Comparison of ENCODE assay signal across 21 cellular contexts in the genomic region with DNA sequence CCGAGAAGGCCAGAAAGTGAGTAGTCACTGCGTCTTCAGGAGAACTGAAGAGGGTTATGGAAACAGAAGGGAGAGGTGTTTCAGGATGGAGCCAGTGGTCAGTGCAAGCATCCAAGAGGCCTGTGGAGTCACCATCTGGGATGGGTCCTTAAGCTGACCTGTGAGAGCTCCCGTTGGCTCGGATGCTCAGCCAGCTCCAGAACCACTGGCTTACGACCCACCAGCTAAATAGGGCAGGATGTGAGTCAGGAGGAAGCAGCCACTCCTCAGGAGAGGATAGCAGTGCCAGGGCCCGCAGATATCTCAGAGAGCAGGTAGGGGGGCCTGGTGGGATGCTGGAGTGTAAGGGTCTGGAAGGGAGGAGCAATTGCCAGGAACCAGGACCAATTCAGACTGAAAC.
DNase-seq lines count a peak whose midpoint lies in the region; ATAC-seq, FAIRE-seq and TF ChIP-seq lines count a peak whose summit lies in the region.
"Had no signal": no experiment of that assay in that cellular context is flagged by ENCODE, and none has a peak within 500 bp of the region (broad histone marks: within the 10 kb centered on the region; RNA-seq: fewer than 3 reads in every experiment).

No MANE protein-coding gene starts in this region.

- H3K4me2 ChIP-seq in IMR-90 (ENCODE audit: low read depth, low read length) (no peak overlapping the region), astrocyte (ENCODE audit: low read length) (peak overlapping the region; percentile 15)
- H3K4me2 ChIP-seq: BLaER1, GM23338 had no signal

- no peak overlapping the region for H3K23ac ChIP-seq in IMR-90 (ENCODE audit: low read depth, low read length)

- no peak overlapping the region for H2BK20ac ChIP-seq in IMR-90 (ENCODE audit: low read depth, low read length)

- no peak overlapping the region for H3K4ac ChIP-seq in IMR-90 (ENCODE audit: low read depth, low read length)

- H4K5ac ChIP-seq in IMR-90 (ENCODE audit: low read depth, low read length) = no peak overlapping the region

- POLR2A ChIA-PET in IMR-90 (lab: Charles Lee; ENCODE audit: unreplicated experiment) = no interaction called here

- H3K79me2 ChIP-seq in astrocyte (ENCODE audit: insufficient read depth, low read length) = no peaks in the 10 kb centered on the region

- H3K9me3 Mint-ChIP-seq in astrocyte (ENCODE audit: unreplicated experiment) = no peaks in the 10 kb centered on the region
- H3K9me3 Mint-ChIP-seq: GM23338 had no signal

- H3K27ac ChIP-seq in IMR-90 (ENCODE audit: insufficient read depth, low read length) = no peak overlapping the region
- no peak overlapping the region for H3K27ac ChIP-seq in astrocyte (ENCODE audit: low read depth, low read length)
- no peak overlapping the region for H3K27ac ChIP-seq in kidney (ENCODE audit: low read depth in 2 of 2, low read length in 2 of 2)
- H3K27ac ChIP-seq in foreskin keratinocyte = no peak overlapping the region
- H3K27ac ChIP-seq in substantia nigra (ENCODE audit: low read depth, low read length, poor library complexity, severe bottlenecking) = no peak overlapping the region
- H3K27ac ChIP-seq: BLaER1, HL-60 had no signal

- H2AFZ ChIP-seq in IMR-90 (replicated peaks; ENCODE audit: low read length, poor library complexity) = no peak overlapping the region
- H2AFZ ChIP-seq in astrocyte (ENCODE audit: low read depth, low read length) = no peak overlapping the region
- H2AFZ ChIP-seq: GM23338 had no signal

- WGBS in IMR-90 (ENCODE audit: extremely low coverage in 2 of 2, insufficient read length in 1 of 2), 2 experiments = 100% methylated on average over 1 of the region's 6 CpGs; no CpG with 5 or more reads in 1 of the 2 experiments

- H3K36me3 ChIP-seq in IMR-90 (ENCODE audit: control insufficient read depth, insufficient read depth, low read length) (peaks cover 38% of the 10 kb centered on the region), astrocyte (ENCODE audit: insufficient read depth, low read length) (peaks cover 5% of the 10 kb centered on the region), kidney (ENCODE audit: control insufficient read depth in 1 of 2, insufficient read depth in 2 of 2, low read length in 2 of 2) (peaks cover 0 to 5% of the 10 kb centered on the region in 2 donors)
- H3K36me3 ChIP-seq: BLaER1 had no signal

- no peak overlapping the region for H4K8ac ChIP-seq in IMR-90 (ENCODE audit: low read depth in 2 of 2, low read length in 2 of 2)

- no peak overlapping the region for H2BK5ac ChIP-seq in IMR-90 (ENCODE audit: low read depth, low read length, poor library complexity, severe bottlenecking)

- intact Hi-C loops in IMR-90 (cut with micrococcal nuclease) = no loop called here
- intact Hi-C loops in kidney (cut with DNase I) = no loop called here

- H3K4me1 ChIP-seq in IMR-90 (ENCODE audit: control insufficient read depth, insufficient read depth, low read length) (no peaks in the 10 kb centered on the region), astrocyte (ENCODE audit: insufficient read depth, low read length) (peaks cover 10% of the 10 kb centered on the region), kidney (ENCODE audit: control insufficient read depth in 1 of 2, insufficient read depth in 1 of 2, low read depth in 1 of 2, low read length in 2 of 2) (no peaks in the 10 kb centered on the region), foreskin keratinocyte (no peaks in the 10 kb centered on the region)
- H3K4me1 ChIP-seq: BLaER1 had no signal

- BruUV-seq in IMR-90 (replicated peaks; lab: Mats Ljungman, UMichigan) = no TSS peak

- dilution Hi-C loops in IMR-90 (cut with HindIII; ENCODE audit: low sequenced_read_pairs, unreplicated experiment) = no loop called here

- no peaks in the 10 kb centered on the region for H3K27me3 Mint-ChIP-seq in astrocyte (ENCODE audit: low read depth, unreplicated experiment)

- no peak overlapping the region for H2BK120ac ChIP-seq in IMR-90 (ENCODE audit: low read depth, low read length)

- no peak overlapping the region for H3K4me3 Mint-ChIP-seq in astrocyte (ENCODE audit: unreplicated experiment)
- H3K4me3 Mint-ChIP-seq: GM23338 had no signal

- H3K4me3 ChIP-seq in IMR-90 (ENCODE audit: insufficient read depth, low read depth, low read length) = no peak overlapping the region
- H3K4me3 ChIP-seq in astrocyte (ENCODE audit: insufficient read depth, low read depth, low read length) = no peak overlapping the region
- H3K4me3 ChIP-seq in kidney (ENCODE audit: low read length in 2 of 2) = no peak overlapping the region
- H3K4me3 ChIP-seq: BLaER1, GM23338, K562 had no signal

- H3K9me3 ChIP-seq in IMR-90 (ENCODE audit: control insufficient read depth, insufficient read depth, low read length) (no peaks in the 10 kb centered on the region), astrocyte (ENCODE audit: insufficient read depth, low read depth, low read length) (no peaks in the 10 kb centered on the region), kidney (ENCODE audit: control insufficient read depth in 1 of 2, low read length in 2 of 2) (no peaks in the 10 kb centered on the region)
- H3K9me3 ChIP-seq: BLaER1 had no signal

- TF ChIP-seq CTCF in IMR-90 (conservative IDR thresholded peaks at IDR 0.05; ENCODE audit: low read depth, low read length) (no peak), astrocyte (IDR thresholded peaks at IDR 0.05; ENCODE audit: insufficient read depth, low read depth, low read length) (no peak), kidney (IDR thresholded peaks at IDR 0.05; ENCODE audit: borderline replicate concordance, extremely low read depth, insufficient read depth) (no peak), foreskin keratinocyte (conservative IDR thresholded peaks at IDR 0.05) (no peak)

- no peak overlapping the region for H2AK9ac ChIP-seq in IMR-90 (replicated peaks; ENCODE audit: low read depth, low read length, poor library complexity)

- TF ChIP-seq POLR2A in IMR-90 (IDR thresholded peaks at IDR 0.05; ENCODE audit: low read depth, low read length) = no peak

- H3K9me1 ChIP-seq in IMR-90 (ENCODE audit: insufficient read depth, low read length) = peaks cover 16% of the 10 kb centered on the region

- H3K79me1 ChIP-seq in IMR-90 (ENCODE audit: low read depth in 1 of 2, low read length in 2 of 2) = peaks cover 0 to 7% of the 10 kb centered on the region in 2 experiments; a peak in 1 of 4 replicates

- in situ Hi-C loops in IMR-90 (cut with MboI; ENCODE audit: low sequenced_read_pairs) = no loop called here

- CTCF ChIA-PET in IMR-90 (lab: Yijun Ruan, JAX) = no interaction called here

- H3K27me3 ChIP-seq in IMR-90 (ENCODE audit: control insufficient read depth, insufficient read depth, low read length) = no peaks in the 10 kb centered on the region
- no peaks in the 10 kb centered on the region for H3K27me3 ChIP-seq in astrocyte (ENCODE audit: insufficient read depth, low read length)
- no peaks in the 10 kb centered on the region for H3K27me3 ChIP-seq in foreskin keratinocyte
- H3K27me3 ChIP-seq: BLaER1 had no signal

- peaks cover 32% of the 10 kb centered on the region for H3K36me3 Mint-ChIP-seq in astrocyte (ENCODE audit: low read depth, unreplicated experiment)

- 0 out of 2 replicates have a peak overlapping the region, but pooled peaks have one; percentile 15 for H3K14ac ChIP-seq in IMR-90 (replicated peaks; ENCODE audit: low read depth, low read length)

- H3K18ac ChIP-seq in IMR-90 (ENCODE audit: low read depth, low read length) = no peak overlapping the region

- H4K91ac ChIP-seq in IMR-90 (ENCODE audit: insufficient read depth, low read depth, low read length) = no peak overlapping the region

- peak; percentile 69 for DNase-seq in A172 (ENCODE audit: low spot score)
- no peak for DNase-seq in IMR-90
- no peak for DNase-seq in astrocyte (ENCODE audit: low read depth)
- peak; percentile 32 for DNase-seq in kidney
- DNase-seq in foreskin keratinocyte = no peak
- DNase-seq in substantia nigra (lab: John Stamatoyannopoulos, UW) = no peak
- no peak for DNase-seq in NCI-H2227 treated with DMSO at 0.1 percent for 48 hours (lab: John Stamatoyannopoulos, UW)
- DNase-seq: 8988T, DMS79 treated with DMSO at 0.1 percent for 48 hours, GF-D8, NCI-H1436, NCI-H2029, NCI-H2171, NCI-H748 treated with DMSO at 0.1 percent for 48 hours had no signal

- no peak overlapping the region for H3K56ac ChIP-seq in IMR-90 (ENCODE audit: extremely low read depth, insufficient read depth, low read length)

- no peaks in the 10 kb centered on the region for H3K4me1 Mint-ChIP-seq in astrocyte (ENCODE audit: low read depth, unreplicated experiment)

- no peak overlapping the region for H2BK15ac ChIP-seq in IMR-90 (ENCODE audit: low read depth, low read length)

- no peak overlapping the region for H2AK5ac ChIP-seq in IMR-90 (ENCODE audit: low read depth, low read length)

- H4K20me1 ChIP-seq in IMR-90 (ENCODE audit: insufficient read depth, low read length) = no peaks in the 10 kb centered on the region
- peaks cover 6% of the 10 kb centered on the region for H4K20me1 ChIP-seq in astrocyte (ENCODE audit: insufficient read depth, low read length)
- H4K20me1 ChIP-seq: BLaER1 had no signal

- no peak overlapping the region for H3K27ac Mint-ChIP-seq in astrocyte (ENCODE audit: unreplicated experiment)

- H3K9ac ChIP-seq in IMR-90 (ENCODE audit: low read depth, low read length) (no peak overlapping the region), astrocyte (ENCODE audit: low read length) (no peak overlapping the region), kidney (ENCODE audit: low read length in 2 of 2) (no peak overlapping the region)
- H3K9ac ChIP-seq: BLaER1 had no signal

- no peak for TF ChIP-seq RAD21 in IMR-90 (IDR thresholded peaks at IDR 0.05; ENCODE audit: low read length)

- ATAC-seq in IMR-90 (ENCODE audit: low read depth) = no peak
- no peak for ATAC-seq in foreskin keratinocyte
- no peak for ATAC-seq in HG03354 (IDR thresholded peaks at IDR 0.05; ENCODE audit: poor library complexity, severe bottlenecking, unreplicated experiment)
- ATAC-seq: GM23338, K562 had no signal

- no peak for FAIRE-seq in astrocyte (lab: Jason Lieb, UNC)
- FAIRE-seq in kidney (lab: Jason Lieb, UNC) = no peak
- FAIRE-seq: GM12891, GM18507, K562 had no signal

TF ChIP-seq in IMR-90, 13 proteins besides CTCF, POLR2A, EP300 and RAD21 (continues in another document):
- TF ChIP-seq BHLHE40 (IDR thresholded peaks at IDR 0.05; ENCODE audit: low read depth, low read length) (no peak), SMC3 (IDR thresholded peaks at IDR 0.05; ENCODE audit: low read depth, low read length) (no peak), MAZ (IDR thresholded peaks at IDR 0.05; ENCODE audit: borderline replicate concordance, low read depth, low read length) (no peak), RCOR1 (IDR thresholded peaks at IDR 0.05; ENCODE audit: insufficient replicate concordance, low read length) (no peak), NFE2L2 (IDR thresholded peaks at IDR 0.05; ENCODE audit: low read depth, low read length) (no peak), CEBPB (IDR thresholded peaks at IDR 0.05; ENCODE audit: low read depth, low read length) (no peak)
- TF ChIP-seq, protein P1, sequence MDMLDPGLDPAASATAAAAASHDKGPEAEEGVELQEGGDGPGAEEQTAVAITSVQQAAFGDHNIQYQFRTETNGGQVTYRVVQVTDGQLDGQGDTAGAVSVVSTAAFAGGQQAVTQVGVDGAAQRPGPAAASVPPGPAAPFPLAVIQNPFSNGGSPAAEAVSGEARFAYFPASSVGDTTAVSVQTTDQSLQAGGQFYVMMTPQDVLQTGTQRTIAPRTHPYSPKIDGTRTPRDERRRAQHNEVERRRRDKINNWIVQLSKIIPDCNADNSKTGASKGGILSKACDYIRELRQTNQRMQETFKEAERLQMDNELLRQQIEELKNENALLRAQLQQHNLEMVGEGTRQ (IDR thresholded peaks at IDR 0.05; ENCODE audit: low read depth, low read length) = no peak

Comparison
In these comparisons a context has a peak if more than half of its experiments do, and no peak if none do; other contexts are left out.
1. DNase-seq: peak in A172 (single experiment) and kidney (single experiment); none in IMR-90 (single experiment), astrocyte (single experiment), foreskin keratinocyte (0 of 2), substantia nigra (0 of 49) and NCI-H2227 treated with DMSO at 0.1 percent for 48 hours (single experiment).